ENCODE assay signal across 1 cellular context in the genomic region with DNA sequence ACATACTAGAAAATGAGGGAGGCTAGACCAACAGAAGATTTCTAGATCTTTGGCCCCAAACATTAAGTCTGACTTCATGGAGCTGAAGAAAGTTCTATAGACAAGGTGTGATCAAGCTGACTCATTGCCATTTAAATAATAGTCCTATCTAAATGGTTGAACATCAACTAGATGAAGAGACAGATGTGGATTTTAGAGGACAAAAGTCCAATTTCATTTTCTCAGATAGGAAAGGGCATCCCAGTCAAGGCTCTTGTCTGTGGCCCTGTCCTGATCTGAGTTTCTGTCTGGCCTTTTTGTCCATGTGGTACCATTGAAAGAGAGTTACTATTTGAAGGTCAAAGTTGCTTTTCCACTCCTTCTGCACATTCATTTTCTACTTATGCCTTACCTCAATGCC.
TF ChIP-seq lines count a peak whose summit lies in the region.

No MANE protein-coding gene starts in this region.

TF ChIP-seq in HepG2, 621 proteins besides CTCF, POLR2A, EP300 and RAD21 (continued from another document):
- TF ChIP-seq, protein P1, sequence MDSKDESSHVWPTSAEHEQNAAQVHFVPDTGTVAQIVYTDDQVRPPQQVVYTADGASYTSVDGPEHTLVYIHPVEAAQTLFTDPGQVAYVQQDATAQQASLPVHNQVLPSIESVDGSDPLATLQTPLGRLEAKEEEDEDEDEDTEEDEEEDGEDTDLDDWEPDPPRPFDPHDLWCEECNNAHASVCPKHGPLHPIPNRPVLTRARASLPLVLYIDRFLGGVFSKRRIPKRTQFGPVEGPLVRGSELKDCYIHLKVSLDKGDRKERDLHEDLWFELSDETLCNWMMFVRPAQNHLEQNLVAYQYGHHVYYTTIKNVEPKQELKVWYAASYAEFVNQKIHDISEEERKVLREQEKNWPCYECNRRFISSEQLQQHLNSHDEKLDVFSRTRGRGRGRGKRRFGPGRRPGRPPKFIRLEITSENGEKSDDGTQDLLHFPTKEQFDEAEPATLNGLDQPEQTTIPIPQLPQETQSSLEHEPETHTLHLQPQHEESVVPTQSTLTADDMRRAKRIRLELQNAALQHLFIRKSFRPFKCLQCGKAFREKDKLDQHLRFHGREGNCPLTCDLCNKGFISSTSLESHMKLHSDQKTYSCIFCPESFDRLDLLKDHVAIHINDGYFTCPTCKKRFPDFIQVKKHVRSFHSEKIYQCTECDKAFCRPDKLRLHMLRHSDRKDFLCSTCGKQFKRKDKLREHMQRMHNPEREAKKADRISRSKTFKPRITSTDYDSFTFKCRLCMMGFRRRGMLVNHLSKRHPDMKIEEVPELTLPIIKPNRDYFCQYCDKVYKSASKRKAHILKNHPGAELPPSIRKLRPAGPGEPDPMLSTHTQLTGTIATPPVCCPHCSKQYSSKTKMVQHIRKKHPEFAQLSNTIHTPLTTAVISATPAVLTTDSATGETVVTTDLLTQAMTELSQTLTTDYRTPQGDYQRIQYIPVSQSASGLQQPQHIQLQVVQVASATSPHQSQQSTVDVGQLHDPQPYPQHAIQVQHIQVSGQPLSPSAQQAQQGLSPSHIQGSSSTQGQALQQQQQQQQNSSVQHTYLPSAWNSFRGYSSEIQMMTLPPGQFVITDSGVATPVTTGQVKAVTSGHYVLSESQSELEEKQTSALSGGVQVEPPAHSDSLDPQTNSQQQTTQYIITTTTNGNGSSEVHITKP (CRISPR knock-in tag; IDR thresholded peaks at IDR 0.05; ENCODE audit: low read depth), result no peak
- TF ChIP-seq, protein P2, sequence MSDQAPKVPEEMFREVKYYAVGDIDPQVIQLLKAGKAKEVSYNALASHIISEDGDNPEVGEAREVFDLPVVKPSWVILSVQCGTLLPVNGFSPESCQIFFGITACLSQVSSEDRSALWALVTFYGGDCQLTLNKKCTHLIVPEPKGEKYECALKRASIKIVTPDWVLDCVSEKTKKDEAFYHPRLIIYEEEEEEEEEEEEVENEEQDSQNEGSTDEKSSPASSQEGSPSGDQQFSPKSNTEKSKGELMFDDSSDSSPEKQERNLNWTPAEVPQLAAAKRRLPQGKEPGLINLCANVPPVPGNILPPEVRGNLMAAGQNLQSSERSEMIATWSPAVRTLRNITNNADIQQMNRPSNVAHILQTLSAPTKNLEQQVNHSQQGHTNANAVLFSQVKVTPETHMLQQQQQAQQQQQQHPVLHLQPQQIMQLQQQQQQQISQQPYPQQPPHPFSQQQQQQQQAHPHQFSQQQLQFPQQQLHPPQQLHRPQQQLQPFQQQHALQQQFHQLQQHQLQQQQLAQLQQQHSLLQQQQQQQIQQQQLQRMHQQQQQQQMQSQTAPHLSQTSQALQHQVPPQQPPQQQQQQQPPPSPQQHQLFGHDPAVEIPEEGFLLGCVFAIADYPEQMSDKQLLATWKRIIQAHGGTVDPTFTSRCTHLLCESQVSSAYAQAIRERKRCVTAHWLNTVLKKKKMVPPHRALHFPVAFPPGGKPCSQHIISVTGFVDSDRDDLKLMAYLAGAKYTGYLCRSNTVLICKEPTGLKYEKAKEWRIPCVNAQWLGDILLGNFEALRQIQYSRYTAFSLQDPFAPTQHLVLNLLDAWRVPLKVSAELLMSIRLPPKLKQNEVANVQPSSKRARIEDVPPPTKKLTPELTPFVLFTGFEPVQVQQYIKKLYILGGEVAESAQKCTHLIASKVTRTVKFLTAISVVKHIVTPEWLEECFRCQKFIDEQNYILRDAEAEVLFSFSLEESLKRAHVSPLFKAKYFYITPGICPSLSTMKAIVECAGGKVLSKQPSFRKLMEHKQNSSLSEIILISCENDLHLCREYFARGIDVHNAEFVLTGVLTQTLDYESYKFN (CRISPR knock-in tag; conservative IDR thresholded peaks at IDR 0.05), result peak; percentile 45; the same call in 1 of the 2 replicates
- TF ChIP-seq ZFYVE20 (CRISPR knock-in tag; IDR thresholded peaks at IDR 0.05; ENCODE audit: borderline replicate concordance, low read depth) (no peak), ZFX (CRISPR knock-in tag; IDR thresholded peaks at IDR 0.05; ENCODE audit: low read depth) (0 out of 2 replicates have a peak, but pooled peaks have one; percentile 30), CBFB (CRISPR knock-in tag; IDR thresholded peaks at IDR 0.05) (no peak), TBX2 (CRISPR knock-in tag; IDR thresholded peaks at IDR 0.05; ENCODE audit: borderline replicate concordance) (peak; percentile 9; the same call in 1 of the 2 replicates), CEBPB (IDR thresholded peaks at IDR 0.05; ENCODE audit: borderline replicate concordance, low read depth, low read length) (no peak), AGO2 (optimal IDR thresholded peaks at IDR 0.05; ENCODE audit: low read depth, low read length) (no peak), ISL2 (CRISPR knock-in tag; IDR thresholded peaks at IDR 0.05) (no peak), FOSL2 (CRISPR knock-in tag; IDR thresholded peaks at IDR 0.05) (peak; percentile 15; the same call in 1 of the 2 replicates), ZNF564 (CRISPR knock-in tag; IDR thresholded peaks at IDR 0.05) (no peak), ZNF772 (CRISPR knock-in tag; IDR thresholded peaks at IDR 0.05) (no peak), MAF1 (CRISPR knock-in tag; IDR thresholded peaks at IDR 0.05; ENCODE audit: borderline replicate concordance) (no peak)
- TF ChIP-seq, protein P3, sequence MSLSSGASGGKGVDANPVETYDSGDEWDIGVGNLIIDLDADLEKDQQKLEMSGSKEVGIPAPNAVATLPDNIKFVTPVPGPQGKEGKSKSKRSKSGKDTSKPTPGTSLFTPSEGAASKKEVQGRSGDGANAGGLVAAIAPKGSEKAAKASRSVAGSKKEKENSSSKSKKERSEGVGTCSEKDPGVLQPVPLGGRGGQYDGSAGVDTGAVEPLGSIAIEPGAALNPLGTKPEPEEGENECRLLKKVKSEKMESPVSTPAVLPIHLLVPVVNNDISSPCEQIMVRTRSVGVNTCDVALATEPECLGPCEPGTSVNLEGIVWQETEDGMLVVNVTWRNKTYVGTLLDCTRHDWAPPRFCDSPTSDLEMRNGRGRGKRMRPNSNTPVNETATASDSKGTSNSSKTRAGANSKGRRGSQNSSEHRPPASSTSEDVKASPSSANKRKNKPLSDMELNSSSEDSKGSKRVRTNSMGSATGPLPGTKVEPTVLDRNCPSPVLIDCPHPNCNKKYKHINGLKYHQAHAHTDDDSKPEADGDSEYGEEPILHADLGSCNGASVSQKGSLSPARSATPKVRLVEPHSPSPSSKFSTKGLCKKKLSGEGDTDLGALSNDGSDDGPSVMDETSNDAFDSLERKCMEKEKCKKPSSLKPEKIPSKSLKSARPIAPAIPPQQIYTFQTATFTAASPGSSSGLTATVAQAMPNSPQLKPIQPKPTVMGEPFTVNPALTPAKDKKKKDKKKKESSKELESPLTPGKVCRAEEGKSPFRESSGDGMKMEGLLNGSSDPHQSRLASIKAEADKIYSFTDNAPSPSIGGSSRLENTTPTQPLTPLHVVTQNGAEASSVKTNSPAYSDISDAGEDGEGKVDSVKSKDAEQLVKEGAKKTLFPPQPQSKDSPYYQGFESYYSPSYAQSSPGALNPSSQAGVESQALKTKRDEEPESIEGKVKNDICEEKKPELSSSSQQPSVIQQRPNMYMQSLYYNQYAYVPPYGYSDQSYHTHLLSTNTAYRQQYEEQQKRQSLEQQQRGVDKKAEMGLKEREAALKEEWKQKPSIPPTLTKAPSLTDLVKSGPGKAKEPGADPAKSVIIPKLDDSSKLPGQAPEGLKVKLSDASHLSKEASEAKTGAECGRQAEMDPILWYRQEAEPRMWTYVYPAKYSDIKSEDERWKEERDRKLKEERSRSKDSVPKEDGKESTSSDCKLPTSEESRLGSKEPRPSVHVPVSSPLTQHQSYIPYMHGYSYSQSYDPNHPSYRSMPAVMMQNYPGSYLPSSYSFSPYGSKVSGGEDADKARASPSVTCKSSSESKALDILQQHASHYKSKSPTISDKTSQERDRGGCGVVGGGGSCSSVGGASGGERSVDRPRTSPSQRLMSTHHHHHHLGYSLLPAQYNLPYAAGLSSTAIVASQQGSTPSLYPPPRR (CRISPR knock-in tag; IDR thresholded peaks at IDR 0.05; ENCODE audit: borderline replicate concordance), result 0 out of 2 replicates have a peak, but pooled peaks have one; percentile 16
- TF ChIP-seq, protein P4, sequence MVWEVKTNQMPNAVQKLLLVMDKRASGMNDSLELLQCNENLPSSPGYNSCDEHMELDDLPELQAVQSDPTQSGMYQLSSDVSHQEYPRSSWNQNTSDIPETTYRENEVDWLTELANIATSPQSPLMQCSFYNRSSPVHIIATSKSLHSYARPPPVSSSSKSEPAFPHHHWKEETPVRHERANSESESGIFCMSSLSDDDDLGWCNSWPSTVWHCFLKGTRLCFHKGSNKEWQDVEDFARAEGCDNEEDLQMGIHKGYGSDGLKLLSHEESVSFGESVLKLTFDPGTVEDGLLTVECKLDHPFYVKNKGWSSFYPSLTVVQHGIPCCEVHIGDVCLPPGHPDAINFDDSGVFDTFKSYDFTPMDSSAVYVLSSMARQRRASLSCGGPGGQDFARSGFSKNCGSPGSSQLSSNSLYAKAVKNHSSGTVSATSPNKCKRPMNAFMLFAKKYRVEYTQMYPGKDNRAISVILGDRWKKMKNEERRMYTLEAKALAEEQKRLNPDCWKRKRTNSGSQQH (CRISPR knock-in tag; IDR thresholded peaks at IDR 0.05; ENCODE audit: low read depth), result no peak
- TF ChIP-seq, protein P5, sequence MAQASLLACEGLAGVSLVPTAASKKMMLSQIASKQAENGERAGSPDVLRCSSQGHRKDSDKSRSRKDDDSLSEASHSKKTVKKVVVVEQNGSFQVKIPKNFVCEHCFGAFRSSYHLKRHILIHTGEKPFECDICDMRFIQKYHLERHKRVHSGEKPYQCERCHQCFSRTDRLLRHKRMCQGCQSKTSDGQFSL (CRISPR knock-in tag; IDR thresholded peaks at IDR 0.05), result no peak
- TF ChIP-seq, protein P6, sequence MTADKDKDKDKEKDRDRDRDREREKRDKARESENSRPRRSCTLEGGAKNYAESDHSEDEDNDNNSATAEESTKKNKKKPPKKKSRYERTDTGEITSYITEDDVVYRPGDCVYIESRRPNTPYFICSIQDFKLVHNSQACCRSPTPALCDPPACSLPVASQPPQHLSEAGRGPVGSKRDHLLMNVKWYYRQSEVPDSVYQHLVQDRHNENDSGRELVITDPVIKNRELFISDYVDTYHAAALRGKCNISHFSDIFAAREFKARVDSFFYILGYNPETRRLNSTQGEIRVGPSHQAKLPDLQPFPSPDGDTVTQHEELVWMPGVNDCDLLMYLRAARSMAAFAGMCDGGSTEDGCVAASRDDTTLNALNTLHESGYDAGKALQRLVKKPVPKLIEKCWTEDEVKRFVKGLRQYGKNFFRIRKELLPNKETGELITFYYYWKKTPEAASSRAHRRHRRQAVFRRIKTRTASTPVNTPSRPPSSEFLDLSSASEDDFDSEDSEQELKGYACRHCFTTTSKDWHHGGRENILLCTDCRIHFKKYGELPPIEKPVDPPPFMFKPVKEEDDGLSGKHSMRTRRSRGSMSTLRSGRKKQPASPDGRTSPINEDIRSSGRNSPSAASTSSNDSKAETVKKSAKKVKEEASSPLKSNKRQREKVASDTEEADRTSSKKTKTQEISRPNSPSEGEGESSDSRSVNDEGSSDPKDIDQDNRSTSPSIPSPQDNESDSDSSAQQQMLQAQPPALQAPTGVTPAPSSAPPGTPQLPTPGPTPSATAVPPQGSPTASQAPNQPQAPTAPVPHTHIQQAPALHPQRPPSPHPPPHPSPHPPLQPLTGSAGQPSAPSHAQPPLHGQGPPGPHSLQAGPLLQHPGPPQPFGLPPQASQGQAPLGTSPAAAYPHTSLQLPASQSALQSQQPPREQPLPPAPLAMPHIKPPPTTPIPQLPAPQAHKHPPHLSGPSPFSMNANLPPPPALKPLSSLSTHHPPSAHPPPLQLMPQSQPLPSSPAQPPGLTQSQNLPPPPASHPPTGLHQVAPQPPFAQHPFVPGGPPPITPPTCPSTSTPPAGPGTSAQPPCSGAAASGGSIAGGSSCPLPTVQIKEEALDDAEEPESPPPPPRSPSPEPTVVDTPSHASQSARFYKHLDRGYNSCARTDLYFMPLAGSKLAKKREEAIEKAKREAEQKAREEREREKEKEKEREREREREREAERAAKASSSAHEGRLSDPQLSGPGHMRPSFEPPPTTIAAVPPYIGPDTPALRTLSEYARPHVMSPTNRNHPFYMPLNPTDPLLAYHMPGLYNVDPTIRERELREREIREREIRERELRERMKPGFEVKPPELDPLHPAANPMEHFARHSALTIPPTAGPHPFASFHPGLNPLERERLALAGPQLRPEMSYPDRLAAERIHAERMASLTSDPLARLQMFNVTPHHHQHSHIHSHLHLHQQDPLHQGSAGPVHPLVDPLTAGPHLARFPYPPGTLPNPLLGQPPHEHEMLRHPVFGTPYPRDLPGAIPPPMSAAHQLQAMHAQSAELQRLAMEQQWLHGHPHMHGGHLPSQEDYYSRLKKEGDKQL (CRISPR knock-in tag; IDR thresholded peaks at IDR 0.05; ENCODE audit: low read depth), result no peak
